In genomic region chr15:68150186-68150585, GRCh38 we compare ENCODE assay signal across 15 cellular contexts. TPM values are rescaled to one million over a fixed set of nuclear protein-coding genes. Genes with fewer than 3 reads are reported as not detected.
DNase-seq lines count a peak whose midpoint lies in the region; ATAC-seq, FAIRE-seq and TF ChIP-seq lines count a peak whose summit lies in the region.
"Had no signal": no experiment of that assay in that cellular context is flagged by ENCODE, and none has a peak within 500 bp of the region (broad histone marks: within the 10 kb centered on the region; RNA-seq: fewer than 3 reads in every experiment).

No MANE protein-coding gene starts in this region.

- no peak overlapping the region for H3K9ac ChIP-seq in IMR-90 (ENCODE audit: low read depth, low read length)

- H3K4me1 Mint-ChIP-seq in chondrocyte (ENCODE audit: low read depth) = peaks cover 30% of the 10 kb centered on the region

- no peak overlapping the region for H3K4ac ChIP-seq in IMR-90 (ENCODE audit: low read depth, low read length)

- no peaks in the 10 kb centered on the region for H3K79me2 ChIP-seq in PC-9 (ENCODE audit: low read depth)

- H2AFZ ChIP-seq in IMR-90 (replicated peaks; ENCODE audit: low read length, poor library complexity) (no peak overlapping the region), PC-9 (no peak overlapping the region)

- no peak overlapping the region for H3K4me3 Mint-ChIP-seq in chondrocyte (ENCODE audit: unreplicated experiment)
- H3K4me3 Mint-ChIP-seq: CD14-positive monocyte; CD8-positive, alpha-beta memory T cell; H9 had no signal

- in situ Hi-C loops in IMR-90 (cut with MboI; ENCODE audit: low sequenced_read_pairs) (loop anchor here (10.0 kb wide), 1 partner anchor 285 kb away; no protein-coding TSS in a partner anchor), transverse colon (cut with MboI; ENCODE audit: low pct_ligation_motif_present in 1 of 4, low pct_unique_long_range_greater_than_20kb in 1 of 4, low sequenced_read_pairs in 3 of 4) (loop anchor here in 3 of 4 donors (10.0 to 25.0 kb wide), 3 partner anchors 88 to 288 kb away; partner anchors contain the start of gene PIAS1 (in 1 of the 3))

- no peaks in the 10 kb centered on the region for H3K9me3 Mint-ChIP-seq in chondrocyte (ENCODE audit: low read depth)
- H3K9me3 Mint-ChIP-seq: CD14-positive monocyte; CD8-positive, alpha-beta memory T cell; H9 had no signal

- H3F3A ChIP-seq in PC-9 (ENCODE audit: insufficient read depth, low read depth) = no peaks in the 10 kb centered on the region; the same call in 1 of the 2 replicates

- no peak overlapping the region for H2BK20ac ChIP-seq in IMR-90 (ENCODE audit: low read depth, low read length)

- intact Hi-C loops in IMR-90 (cut with micrococcal nuclease) = no loop called here
- intact Hi-C loops in transverse colon (cut with DNase I; ENCODE audit: low total_unique reads) = no loop called here
- intact Hi-C loops in PC-9 (cut with micrococcal nuclease; ENCODE audit: unreplicated experiment) = loop anchor here (10.0 kb wide), 1 partner anchor 135 kb away; no protein-coding TSS in a partner anchor

- H3K79me1 ChIP-seq in IMR-90 (ENCODE audit: low read depth in 1 of 2, low read length in 2 of 2) = peaks cover 0 to 27% of the 10 kb centered on the region in 2 experiments; a peak in 3 of 4 replicates

- H3K27me3 ChIP-seq in IMR-90 (ENCODE audit: control insufficient read depth, insufficient read depth, low read length) (no peaks in the 10 kb centered on the region), neutrophil (no peaks in the 10 kb centered on the region), transverse colon (no peaks in the 10 kb centered on the region), PC-9 (ENCODE audit: insufficient read depth, low read depth) (no peaks in the 10 kb centered on the region)

- no peak overlapping the region for H2BK120ac ChIP-seq in IMR-90 (ENCODE audit: low read depth, low read length)

- H2BK5ac ChIP-seq in IMR-90 (ENCODE audit: low read depth, low read length, poor library complexity, severe bottlenecking) = peak overlapping the region; percentile 13

- peaks cover 21% of the 10 kb centered on the region for H3K36me3 Mint-ChIP-seq in chondrocyte (ENCODE audit: low read depth)

- H3K4me2 ChIP-seq in A549 (no peak overlapping the region), IMR-90 (ENCODE audit: low read depth, low read length) (no peak overlapping the region), PC-9 (no peak overlapping the region)

- H4K91ac ChIP-seq in IMR-90 (ENCODE audit: insufficient read depth, low read depth, low read length) = no peak overlapping the region

- DNase-seq in A549 (ENCODE audit: low read depth in 1 of 2, low spot score in 1 of 2) (no peak), IMR-90 (no peak), chondrocyte (ENCODE audit: low spot score) (no peak), transverse colon (no peak), PC-9 (no peak), superior temporal gyrus (ENCODE audit: extremely low spot score) (no peak)
- DNase-seq: Caco-2; CD8-positive, alpha-beta memory T cell; DND-41; GDM1; GOT3; H9 had no signal

- no peaks in the 10 kb centered on the region for H3K9me1 ChIP-seq in IMR-90 (ENCODE audit: insufficient read depth, low read length)

- H4K20me1 ChIP-seq in IMR-90 (ENCODE audit: insufficient read depth, low read length) = peaks cover 3% of the 10 kb centered on the region; the same call in 1 of the 2 replicates
- H4K20me1 ChIP-seq in PC-9 (ENCODE audit: insufficient read depth) = no peaks in the 10 kb centered on the region

- no peak for TF ChIP-seq CTCF in A549 (IDR thresholded peaks at IDR 0.05)
- no peak for TF ChIP-seq CTCF in IMR-90 (conservative IDR thresholded peaks at IDR 0.05; ENCODE audit: low read depth, low read length)
- no peak for TF ChIP-seq CTCF in chondrocyte (IDR thresholded peaks at IDR 0.05)
- TF ChIP-seq CTCF in neutrophil (IDR thresholded peaks at IDR 0.05) = no peak
- no peak for TF ChIP-seq CTCF in transverse colon (IDR thresholded peaks at IDR 0.05)
- no peak for TF ChIP-seq CTCF in PC-9 (conservative IDR thresholded peaks at IDR 0.05)

- H3K27me3 Mint-ChIP-seq in chondrocyte (ENCODE audit: low read depth) = no peaks in the 10 kb centered on the region
- H3K27me3 Mint-ChIP-seq: CD8-positive, alpha-beta memory T cell had no signal

- TF ChIP-seq RAD21 in A549 (conservative IDR thresholded peaks at IDR 0.05 in 1 of 2, IDR thresholded peaks at IDR 0.05 in 1 of 2) (no peak), IMR-90 (IDR thresholded peaks at IDR 0.05; ENCODE audit: low read length) (no peak)

- H3K4me3 ChIP-seq in A549 (no peak overlapping the region), IMR-90 (ENCODE audit: insufficient read depth, low read depth, low read length) (no peak overlapping the region), neutrophil (ENCODE audit: low read depth in 1 of 2, low read length in 1 of 2) (no peak overlapping the region), transverse colon (no peak overlapping the region), PC-9 (no peak overlapping the region)

- no peak for FAIRE-seq in A549 (lab: Jason Lieb, UNC)
- FAIRE-seq: GM12892 had no signal

- no peak overlapping the region for H3K18ac ChIP-seq in IMR-90 (ENCODE audit: low read depth, low read length)

- no peak overlapping the region for H2AK5ac ChIP-seq in IMR-90 (ENCODE audit: low read depth, low read length)

- TF ChIP-seq EP300 in A549 (IDR thresholded peaks at IDR 0.05) (no peak), transverse colon (IDR thresholded peaks at IDR 0.05; ENCODE audit: low read depth) (no peak)

- ATAC-seq in A549 (no peak), IMR-90 (ENCODE audit: low read depth) (no peak)

- H3K36me3 ChIP-seq in IMR-90 (ENCODE audit: control insufficient read depth, insufficient read depth, low read length) (peaks cover 11% of the 10 kb centered on the region; the same call in 1 of the 2 replicates), neutrophil (peaks cover 67% of the 10 kb centered on the region), transverse colon (peaks cover 0 to 21% (median 4%) of the 10 kb centered on the region in 4 donors), PC-9 (ENCODE audit: low read depth) (no peaks in the 10 kb centered on the region)

- H2BK15ac ChIP-seq in IMR-90 (ENCODE audit: low read depth, low read length) = no peak overlapping the region

- peak overlapping the region; percentile 61 for H3K27ac Mint-ChIP-seq in chondrocyte (ENCODE audit: unreplicated experiment)
- H3K27ac Mint-ChIP-seq: CD14-positive monocyte had no signal

- no peak overlapping the region for H4K8ac ChIP-seq in IMR-90 (ENCODE audit: low read depth in 2 of 2, low read length in 2 of 2)

- POLR2A ChIA-PET in A549 (lab: Yijun Ruan, JAX) (no interaction called here), IMR-90 (lab: Charles Lee; ENCODE audit: unreplicated experiment) (no interaction called here), PC-9 (lab: Charles Lee; ENCODE audit: unreplicated experiment) (no interaction called here)

- no peak overlapping the region for H4K5ac ChIP-seq in IMR-90 (ENCODE audit: low read depth, low read length)

- H3K9me3 ChIP-seq in A549 (no peaks in the 10 kb centered on the region), IMR-90 (ENCODE audit: control insufficient read depth, insufficient read depth, low read length) (no peaks in the 10 kb centered on the region), neutrophil (no peaks in the 10 kb centered on the region), transverse colon (no peaks in the 10 kb centered on the region), PC-9 (ENCODE audit: insufficient read depth, low read depth) (no peaks in the 10 kb centered on the region)
- H3K9me3 ChIP-seq: Caco-2 had no signal

- H3K4me1 ChIP-seq in A549 (peaks cover 8% of the 10 kb centered on the region; the same call in 2 of the 3 replicates), IMR-90 (ENCODE audit: control insufficient read depth, insufficient read depth, low read length) (peaks cover 4% of the 10 kb centered on the region; the same call in 1 of the 2 replicates), neutrophil (ENCODE audit: control insufficient read depth in 1 of 2, insufficient read depth in 1 of 2, low read depth in 1 of 2, low read length in 1 of 2) (peaks cover 4 to 5% of the 10 kb centered on the region in 2 experiments), transverse colon (peaks cover 0 to 8% (median 0%) of the 10 kb centered on the region in 4 donors), PC-9 (replicated peaks; ENCODE audit: insufficient read depth) (peaks cover 4% of the 10 kb centered on the region; the same call in 1 of the 2 replicates)
- H3K4me1 ChIP-seq: Caco-2 had no signal

- H2AK9ac ChIP-seq in IMR-90 (replicated peaks; ENCODE audit: low read depth, low read length, poor library complexity) = no peak overlapping the region

- no peak overlapping the region for H3K14ac ChIP-seq in IMR-90 (replicated peaks; ENCODE audit: low read depth, low read length)

- H3K56ac ChIP-seq in IMR-90 (ENCODE audit: extremely low read depth, insufficient read depth, low read length) = no peak overlapping the region

- H3K9me2 ChIP-seq in PC-9 (ENCODE audit: insufficient read depth) = no peaks in the 10 kb centered on the region

- 91% methylated on average over 1 of the region's 1 CpG for WGBS in A549 (ENCODE audit: missing lambda C conversion rate)
- no CpG with 5 or more reads among the region's 1 CpG for WGBS in IMR-90 (ENCODE audit: extremely low coverage in 2 of 2, insufficient read length in 1 of 2), 2 experiments
- WGBS in transverse colon (ENCODE audit: low coverage in 1 of 2), 2 donors = 86 to 97% methylated on average over 1 of the region's 1 CpG

- BruUV-seq in IMR-90 (replicated peaks; lab: Mats Ljungman, UMichigan) (no TSS peak), PC-9 (replicated peaks; lab: Mats Ljungman, UMichigan) (no TSS peak)

- dilution Hi-C loops in IMR-90 (cut with HindIII; ENCODE audit: low sequenced_read_pairs, unreplicated experiment) = no loop called here

- CTCF ChIA-PET in A549 (lab: Yijun Ruan, JAX) = interaction anchor here (6.4 to 10.2 kb wide), 2 partner anchors 13 to 287 kb away, joined by 29 to 206 read pairs; no protein-coding TSS in a partner anchor
- CTCF ChIA-PET in IMR-90 (lab: Yijun Ruan, JAX) = interaction anchor here (0.6 kb wide), 1 partner anchor 98 kb away, joined by 3 read pairs; no protein-coding TSS in a partner anchor
- CTCF ChIA-PET in PC-9 (lab: Charles Lee) = interaction anchor here (0.6 kb wide), 1 partner anchor 305 kb away, joined by 3 read pairs; no protein-coding TSS in a partner anchor

- TF ChIP-seq POLR2A in A549 (IDR thresholded peaks at IDR 0.05; ENCODE audit: low read length) (no peak), IMR-90 (IDR thresholded peaks at IDR 0.05; ENCODE audit: low read depth, low read length) (no peak), transverse colon (IDR thresholded peaks at IDR 0.05) (no peak)

- no peak overlapping the region for H3K23ac ChIP-seq in IMR-90 (ENCODE audit: low read depth, low read length)

- H3K27ac ChIP-seq in A549 (no peak overlapping the region), IMR-90 (ENCODE audit: insufficient read depth, low read length) (no peak overlapping the region; the same call in 1 of the 2 replicates), neutrophil (peak overlapping the region; percentile 14), transverse colon (no peak overlapping the region), PC-9 (no peak overlapping the region)

RNA-seq across cellular contexts. Expression of gene CALML4, which starts 54.9 kb away (rescaled TPM):
- polyA plus RNA-seq in A549 (2011; rRNA removed) (10.4 and 18.2 TPM in 2 replicates), A549 (2017; fragmentation: RNase III; extraction: RNeasy Plus Mini Kit Qiagen cat#74134 plus additional on column Dnase treatment) (11.0 to 13.8 TPM (median 12.1 TPM) in 3 replicates), IMR-90 (2012; rRNA removed) (0.89 and 1.3 TPM in 2 replicates)
- polyA plus RNA-seq in A549 (2012; cell fraction: cytosol; rRNA removed) = 4.7 and 6.3 TPM in 2 replicates
- 16.2 and 20.8 TPM in 2 replicates for polyA plus RNA-seq in A549 (2012; cell fraction: nucleus; rRNA removed)
- polyA minus RNA-seq in A549 (2011; rRNA and poly(A)+ RNA removed) = 3.2 and 3.8 TPM in 2 replicates
- total RNA-seq in IMR-90 (2012; rRNA removed) (0.36 and 0.56 TPM in 2 replicates), chondrocyte (0.65 to 0.97 TPM (median 0.90 TPM) in 3 replicates), transverse colon (100 to 1,000 TPM in 1 of 4 donors, 10 to 100 TPM in 3; 56.3 to 153 (median 75.2) TPM), PC-9 (2021) (10.9 and 12.6 TPM in 2 replicates)
- polyA plus RNA-seq in IMR-90 (2012; cell fraction: cytosol; rRNA removed) = 0.25 and 0.43 TPM in 2 replicates
- 2.5 and 7.9 TPM in 2 replicates for polyA plus RNA-seq in IMR-90 (2012; cell fraction: nucleus; rRNA removed; ENCODE audit: low replicate concordance)
